ENCODE assay signal across 9 cellular contexts in the genomic region with DNA sequence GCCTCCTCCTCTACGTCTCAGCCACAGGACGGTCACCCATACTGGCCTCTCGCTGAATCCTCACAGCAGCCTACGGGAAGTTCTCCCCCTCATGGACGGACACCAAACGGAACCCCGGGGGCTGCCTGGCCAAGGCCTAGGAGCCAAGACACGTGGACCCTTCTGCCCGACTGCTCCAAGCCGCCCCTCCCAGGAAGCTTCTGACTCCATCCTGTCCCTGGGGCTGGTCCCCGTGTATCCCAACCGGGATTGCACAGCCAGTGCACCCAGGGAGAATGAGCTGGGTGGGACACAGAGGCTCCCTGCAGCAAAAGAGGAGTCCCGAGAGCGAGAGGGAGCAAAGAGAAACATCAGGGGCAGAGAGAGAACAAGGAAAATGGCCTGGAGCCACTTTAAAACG. TPM values are rescaled to one million over a fixed set of nuclear protein-coding genes. Genes with fewer than 3 reads are reported as not detected.
A peak's percentile ranks its signal among the peaks of the same experiment; 100 is the strongest.
DNase-seq lines count a peak whose midpoint lies in the region; TF ChIP-seq lines count a peak whose summit lies in the region.
"Had no signal": no experiment of that assay in that cellular context is flagged by ENCODE, and none has a peak within 500 bp of the region (broad histone marks: within the 10 kb centered on the region; RNA-seq: fewer than 3 reads in every experiment).

No MANE protein-coding gene starts in this region.

- H3K27me3 ChIP-seq in right atrium auricular region (no peaks in the 10 kb centered on the region), suprapubic skin (peaks cover 7% of the 10 kb centered on the region), prostate gland (replicated peaks; ENCODE audit: insufficient read depth) (no peaks in the 10 kb centered on the region)

- peak; percentile 48 for DNase-seq in activated CD4-positive, alpha-beta T cell treated with anti-CD3 and anti-CD28 coated beads for 48 hours
- DNase-seq in activated CD4-positive, alpha-beta T cell treated with anti-CD3 and anti-CD28 coated beads for 4 hours = no peak
- peak; percentile 73 for DNase-seq in UCSD-AML1 (lab: John Stamatoyannopoulos, UW; ENCODE audit: unreplicated experiment)
- DNase-seq in right atrium auricular region (ENCODE audit: low spot score) = no peak
- DNase-seq in suprapubic skin (ENCODE audit: low spot score in 2 of 2) = no peak
- no peak for DNase-seq in DMS114 treated with DMSO at 0.1 percent for 48 hours (lab: John Stamatoyannopoulos, UW; ENCODE audit: unreplicated experiment)
- DNase-seq in prostate gland (ENCODE audit: low spot score) = no peak
- DNase-seq in Ammon's horn (ENCODE audit: low spot score) = no peak

- peak in 1 of 2 donors; percentile 16 for TF ChIP-seq CTCF in right atrium auricular region (IDR thresholded peaks at IDR 0.05)
- TF ChIP-seq CTCF in suprapubic skin (IDR thresholded peaks at IDR 0.05) = no peak
- TF ChIP-seq CTCF in prostate gland (IDR thresholded peaks at IDR 0.05) = no peak

- TF ChIP-seq EP300 in suprapubic skin (IDR thresholded peaks at IDR 0.05) = no peak

- H3K9me3 ChIP-seq in right atrium auricular region = no peaks in the 10 kb centered on the region
- H3K9me3 ChIP-seq in suprapubic skin = no peaks in the 10 kb centered on the region
- H3K9me3 ChIP-seq in prostate gland = no peaks in the 10 kb centered on the region
- H3K9me3 ChIP-seq: mucosa of descending colon had no signal

- intact Hi-C loops in prostate gland (cut with DNase I) = no loop called here

- TF ChIP-seq POLR2A in suprapubic skin (IDR thresholded peaks at IDR 0.05) (no peak), prostate gland (IDR thresholded peaks at IDR 0.05) (no peak)

- no peaks in the 10 kb centered on the region for H3K36me3 ChIP-seq in right atrium auricular region
- no peaks in the 10 kb centered on the region for H3K36me3 ChIP-seq in suprapubic skin
- no peaks in the 10 kb centered on the region for H3K36me3 ChIP-seq in prostate gland

- H3K4me3 ChIP-seq in right atrium auricular region = peak overlapping the region; percentile 76 to 81
- peak overlapping the region; percentile 70 for H3K4me3 ChIP-seq in suprapubic skin
- no peak overlapping the region for H3K4me3 ChIP-seq in prostate gland
- H3K4me3 ChIP-seq: mucosa of descending colon had no signal

- H3K4me1 ChIP-seq in right atrium auricular region (peaks cover 0 to 48% of the 10 kb centered on the region in 2 donors), suprapubic skin (peaks cover 16% of the 10 kb centered on the region), prostate gland (replicated peaks) (no peaks in the 10 kb centered on the region)

- WGBS in suprapubic skin = 56% methylated on average over 15 of the region's 15 CpGs
- 84% methylated on average over 15 of the region's 15 CpGs for WGBS in prostate gland

- H3K27ac ChIP-seq in right atrium auricular region (peak overlapping the region; percentile 98), suprapubic skin (peak overlapping the region; percentile 19), prostate gland (no peak overlapping the region)

RNA-seq across cellular contexts. Expression of a gene that starts 3.2 kb away (rescaled TPM):
- total RNA-seq in right atrium auricular region = 10 to 100 TPM; 31.8 to 55.3 TPM
- 1 to 10 TPM in 3 of 4 donors, under 1 TPM in 1; 0.81 to 2.0 (median 1.3) TPM for total RNA-seq in suprapubic skin
- 10 to 100 TPM in 1 of 2 donors, under 1 TPM in 1; 0.73 to 16.4 TPM for total RNA-seq in prostate gland

RNA-seq across cellular contexts. Expression of a gene that starts 16.4 kb away (rescaled TPM):
- total RNA-seq in right atrium auricular region (100 to 1,000 TPM; 124 to 216 TPM), suprapubic skin (1 to 10 TPM in 1 of 4 donors, under 1 TPM in 3; 0.80 to 1.1 (median 0.92) TPM), prostate gland (10 to 100 TPM in 1 of 2 donors, 1 to 10 TPM in 1; 2.0 to 32.5 TPM)

Comparison
In these comparisons a context has a peak if more than half of its experiments do, and no peak if none do; other contexts are left out.
1. DNase-seq: peak in activated CD4-positive, alpha-beta T cell treated with anti-CD3 and anti-CD28 coated beads for 48 hours (single experiment) and UCSD-AML1 (single experiment); none in activated CD4-positive, alpha-beta T cell treated with anti-CD3 and anti-CD28 coated beads for 4 hours (0 of 2), right atrium auricular region (single experiment), suprapubic skin (0 of 2), DMS114 treated with DMSO at 0.1 percent for 48 hours (single experiment), prostate gland (single experiment) and Ammon's horn (single experiment).
2. H3K27ac ChIP-seq: peak in right atrium auricular region (2 of 2) and suprapubic skin (single experiment); none in prostate gland (0 of 2).
3. H3K4me3 ChIP-seq: peak in right atrium auricular region (2 of 2) and suprapubic skin (single experiment); none in prostate gland (0 of 2).